Comparison of ENCODE assay signal across 37 cellular contexts in genomic region chr1:53699981-53700380, GRCh38. TPM values are rescaled to one million over a fixed set of nuclear protein-coding genes. Genes with fewer than 3 reads are reported as not detected.
"Had no signal": no experiment of that assay in that cellular context is flagged by ENCODE, and none has a peak within 500 bp of the region (broad histone marks: within the 10 kb centered on the region; RNA-seq: fewer than 3 reads in every experiment).

No MANE protein-coding gene starts in this region.

- H3K4me3 ChIP-seq: adrenal gland, body of pancreas, breast epithelium had no signal

- ATAC-seq: activated CD8-positive, alpha-beta T cell treated with anti-CD3 and anti-CD28 coated beads for 36 hours; activated naive CD4-positive, alpha-beta T cell treated with anti-CD3 and anti-CD28 coated beads, Interleukin-2, amount 50 U/mL, for 72 hours; activated T-cell treated with anti-CD3 and anti-CD28 coated beads, Interleukin-2, amount 50 U/mL, for 4 hours; activated T-cell treated with anti-CD3 and anti-CD28 coated beads, Interleukin-2, amount 50 U/mL, for 72 hours; activated T-helper 17 cell treated with anti-CD3 and anti-CD28 coated beads, Interleukin-2, amount 50 U/mL, for 72 hours; body of pancreas had no signal

- H3K27me3 ChIP-seq: adrenal gland, body of pancreas, brain microvascular endothelial cell, breast epithelium had no signal

- H3K9me3 ChIP-seq: adrenal gland, body of pancreas, breast epithelium had no signal

- H3K4me1 Mint-ChIP-seq: activated B cell treated with CpG ODN at 0.5 μM for 24 hours; activated CD4-positive, alpha-beta T cell treated with anti-CD3 and anti-CD28 coated beads, Interleukin-2, amount 10 ng/mL, durations not matched to agents 24 days and 14 days; activated naive CD8-positive, alpha-beta T cell treated with anti-CD3 and anti-CD28 coated beads for 36 hours; activated T-helper 17 cell treated with anti-CD3 and anti-CD28 coated beads, Interleukin-2, amount 50 U/mL, for 72 hours had no signal

- DNase-seq: activated B cell treated with CpG ODN at 0.5 μM for 24 hours; activated CD4-positive, alpha-beta memory T cell treated with anti-CD3 and anti-CD28 coated beads for 36 hours; activated CD4-positive, alpha-beta T cell treated with anti-CD3 and anti-CD28 coated beads for 4 hours; activated CD4-positive, alpha-beta T cell treated with anti-CD3 and anti-CD28 coated beads, Interleukin-2, amount 10 ng/mL, durations not matched to agents 24 days and 14 days; activated CD4-positive, alpha-beta T cell treated with anti-CD3 and anti-CD28 coated beads, Interleukin-2, amount 50 U/mL, for 1 hour; activated CD4-positive, alpha-beta T cell treated with anti-CD3 and anti-CD28 coated beads, Interleukin-2, amount 50 U/mL, for 4 hours; activated CD4-positive, CD25-positive, alpha-beta regulatory T cell treated with anti-CD3 and anti-CD28 coated beads, Interleukin-2, amount 50 U/mL, for 72 hours; activated CD8-positive, alpha-beta memory T cell treated with anti-CD3 and anti-CD28 coated beads, Interleukin-2, amount 50 U/mL, for 4 hours; activated CD8-positive, alpha-beta T cell treated with anti-CD3 and anti-CD28 coated beads for 36 hours; activated effector memory CD4-positive, alpha-beta T cell treated with anti-CD3 and anti-CD28 coated beads, Interleukin-2, amount 50 U/mL, for 16 hours; activated gamma-delta T cell treated with Interleukin-2 at 50 U/mL for 16 hours; activated naive CD4-positive, alpha-beta T cell; activated naive CD4-positive, alpha-beta T cell treated with anti-CD3 and anti-CD28 coated beads for 36 hours; activated naive CD4-positive, alpha-beta T cell treated with anti-CD3 and anti-CD28 coated beads, Interleukin-2, amount 50 U/mL, for 16 hours; activated naive CD8-positive, alpha-beta T cell treated with anti-CD3 and anti-CD28 coated beads for 36 hours; activated T-cell treated with anti-CD3 and anti-CD28 coated beads for 4 hours; activated T-cell treated with anti-CD3 and anti-CD28 coated beads, Interleukin-2, amount 50 U/mL, for 1 hour; activated T-cell treated with anti-CD3 and anti-CD28 coated beads, Interleukin-2, amount 50 U/mL, for 4 hours; activated T-cell treated with anti-CD3 and anti-CD28 coated beads, Interleukin-2, amount 50 U/mL, for 72 hours; adrenal gland; amniotic stem cell; body of pancreas; brain microvascular endothelial cell; central memory CD4-positive, alpha-beta T cell; T-helper 1 cell; T-helper 2 cell; T-helper 9 cell had no signal

- H3K36me3 Mint-ChIP-seq: activated CD4-positive, alpha-beta memory T cell treated with anti-CD3 and anti-CD28 coated beads for 36 hours; activated naive CD4-positive, alpha-beta T cell treated with anti-CD3 and anti-CD28 coated beads, Interleukin-2, amount 50 U/mL, for 72 hours; activated naive CD8-positive, alpha-beta T cell treated with anti-CD3 and anti-CD28 coated beads for 36 hours had no signal

- H3K9me3 Mint-ChIP-seq: activated CD4-positive, alpha-beta memory T cell treated with anti-CD3 and anti-CD28 coated beads for 36 hours; activated CD4-positive, alpha-beta T cell treated with anti-CD3 and anti-CD28 coated beads, Interleukin-2, amount 10 ng/mL, durations not matched to agents 24 days and 14 days; activated CD8-positive, alpha-beta T cell treated with anti-CD3 and anti-CD28 coated beads for 36 hours; activated naive CD4-positive, alpha-beta T cell treated with anti-CD3 and anti-CD28 coated beads for 36 hours; activated naive CD4-positive, alpha-beta T cell treated with anti-CD3 and anti-CD28 coated beads, Interleukin-2, amount 50 U/mL, for 72 hours; activated naive CD8-positive, alpha-beta T cell treated with anti-CD3 and anti-CD28 coated beads for 36 hours; activated T-cell treated with anti-CD3 and anti-CD28 coated beads, Interleukin-2, amount 50 U/mL, for 4 hours; activated T-cell treated with anti-CD3 and anti-CD28 coated beads, Interleukin-2, amount 50 U/mL, for 72 hours; activated T-helper 1 cell treated with anti-CD3 and anti-CD28 coated beads, Interleukin-12 subunit alpha, Interleukin-12 subunit beta, Interleukin-2, Interleukin-4 antibody, amounts not matched to agents 30 ng/mL and 10 ng/mL and 1 ng/mL, durations not matched to agents 14 hours and 24 hours and 36 hours; activated T-helper 17 cell treated with anti-CD3 and anti-CD28 coated beads, Interleukin-2, amount 50 U/mL, for 72 hours; T-helper 1 cell treated with Interleukin-12 subunit alpha and Interleukin-12 subunit beta and Interleukin-4 antibody, amounts not matched to agents 30 μg/mL and 1 μg/mL, for 36 hours; T-helper 2 cell treated with Interferon-gamma antibody and Interleukin-4, amounts not matched to agents 5 μg/mL and 100 μg/mL, for 36 hours had no signal

- FAIRE-seq: astrocyte, TTC549 had no signal

- H3K27ac ChIP-seq: adrenal gland, body of pancreas, brain microvascular endothelial cell, breast epithelium, VCaP had no signal

- H3K4me1 ChIP-seq: adrenal gland, body of pancreas, breast epithelium had no signal

- H3K36me3 ChIP-seq: adrenal gland, breast epithelium had no signal

- H3K4me3 Mint-ChIP-seq: activated B cell treated with CpG ODN at 0.5 μM for 24 hours; activated CD4-positive, alpha-beta memory T cell treated with anti-CD3 and anti-CD28 coated beads for 36 hours; activated CD4-positive, alpha-beta T cell treated with anti-CD3 and anti-CD28 coated beads, Interleukin-2, amount 10 ng/mL, durations not matched to agents 24 days and 14 days; activated CD8-positive, alpha-beta T cell treated with anti-CD3 and anti-CD28 coated beads for 36 hours; activated naive CD4-positive, alpha-beta T cell treated with anti-CD3 and anti-CD28 coated beads for 36 hours; activated naive CD8-positive, alpha-beta T cell treated with anti-CD3 and anti-CD28 coated beads for 36 hours; activated T-cell treated with anti-CD3 and anti-CD28 coated beads, Interleukin-2, amount 50 U/mL, for 4 hours; activated T-cell treated with anti-CD3 and anti-CD28 coated beads, Interleukin-2, amount 50 U/mL, for 72 hours; activated T-helper 1 cell treated with anti-CD3 and anti-CD28 coated beads, Interleukin-12 subunit alpha, Interleukin-12 subunit beta, Interleukin-2, Interleukin-4 antibody, amounts not matched to agents 30 ng/mL and 10 ng/mL and 1 ng/mL, durations not matched to agents 14 hours and 24 hours and 36 hours; activated T-helper 17 cell treated with anti-CD3 and anti-CD28 coated beads, Interleukin-2, amount 50 U/mL, for 72 hours; T-helper 1 cell treated with Interleukin-12 subunit alpha and Interleukin-12 subunit beta and Interleukin-4 antibody, amounts not matched to agents 30 μg/mL and 1 μg/mL, for 36 hours; T-helper 2 cell treated with Interferon-gamma antibody and Interleukin-4, amounts not matched to agents 5 μg/mL and 100 μg/mL, for 36 hours had no signal

- H3K27ac Mint-ChIP-seq: activated B cell treated with CpG ODN at 0.5 μM for 24 hours; activated CD4-positive, alpha-beta memory T cell treated with anti-CD3 and anti-CD28 coated beads for 36 hours; activated CD4-positive, alpha-beta T cell treated with anti-CD3 and anti-CD28 coated beads, Interleukin-2, amount 10 ng/mL, durations not matched to agents 24 days and 14 days; activated CD8-positive, alpha-beta T cell treated with anti-CD3 and anti-CD28 coated beads for 36 hours; activated naive CD4-positive, alpha-beta T cell treated with anti-CD3 and anti-CD28 coated beads for 36 hours; activated naive CD4-positive, alpha-beta T cell treated with anti-CD3 and anti-CD28 coated beads, Interleukin-2, amount 50 U/mL, for 72 hours; activated naive CD8-positive, alpha-beta T cell treated with anti-CD3 and anti-CD28 coated beads for 36 hours; activated T-cell treated with anti-CD3 and anti-CD28 coated beads, Interleukin-2, amount 50 U/mL, for 72 hours; activated T-helper 1 cell treated with anti-CD3 and anti-CD28 coated beads, Interleukin-12 subunit alpha, Interleukin-12 subunit beta, Interleukin-2, Interleukin-4 antibody, amounts not matched to agents 30 ng/mL and 10 ng/mL and 1 ng/mL, durations not matched to agents 14 hours and 24 hours and 36 hours; activated T-helper 17 cell treated with anti-CD3 and anti-CD28 coated beads, Interleukin-2, amount 50 U/mL, for 72 hours; T-helper 1 cell treated with Interleukin-12 subunit alpha and Interleukin-12 subunit beta and Interleukin-4 antibody, amounts not matched to agents 30 μg/mL and 1 μg/mL, for 36 hours; T-helper 2 cell treated with Interferon-gamma antibody and Interleukin-4, amounts not matched to agents 5 μg/mL and 100 μg/mL, for 36 hours had no signal

RNA-seq across cellular contexts. Expression of gene GLIS1, which starts 39.0 kb away (rescaled TPM):
- total RNA-seq: activated B cell treated with CpG ODN at 0.5 μM for 24 hours; activated CD4-positive, alpha-beta memory T cell treated with anti-CD3 and anti-CD28 coated beads for 36 hours; activated CD4-positive, alpha-beta T cell treated with anti-CD3 and anti-CD28 coated beads, Interleukin-2, amount 10 ng/mL, durations not matched to agents 24 days and 14 days; activated CD8-positive, alpha-beta memory T cell treated with anti-CD3 and anti-CD28 coated beads for 36 hours; activated CD8-positive, alpha-beta T cell treated with anti-CD3 and anti-CD28 coated beads for 36 hours; activated naive CD4-positive, alpha-beta T cell treated with anti-CD3 and anti-CD28 coated beads for 36 hours; activated naive CD4-positive, alpha-beta T cell treated with anti-CD3 and anti-CD28 coated beads, Interleukin-2, amount 50 U/mL, for 72 hours; activated T-cell treated with anti-CD3 and anti-CD28 coated beads, Interleukin-2, amount 50 U/mL, for 4 hours; activated T-cell treated with anti-CD3 and anti-CD28 coated beads, Interleukin-2, amount 50 U/mL, for 72 hours; activated T-helper 17 cell treated with anti-CD3 and anti-CD28 coated beads, Interleukin-2, amount 50 U/mL, for 72 hours had no signal
